Comparison of ENCODE assay signal across 1 cellular context in the genomic region with DNA sequence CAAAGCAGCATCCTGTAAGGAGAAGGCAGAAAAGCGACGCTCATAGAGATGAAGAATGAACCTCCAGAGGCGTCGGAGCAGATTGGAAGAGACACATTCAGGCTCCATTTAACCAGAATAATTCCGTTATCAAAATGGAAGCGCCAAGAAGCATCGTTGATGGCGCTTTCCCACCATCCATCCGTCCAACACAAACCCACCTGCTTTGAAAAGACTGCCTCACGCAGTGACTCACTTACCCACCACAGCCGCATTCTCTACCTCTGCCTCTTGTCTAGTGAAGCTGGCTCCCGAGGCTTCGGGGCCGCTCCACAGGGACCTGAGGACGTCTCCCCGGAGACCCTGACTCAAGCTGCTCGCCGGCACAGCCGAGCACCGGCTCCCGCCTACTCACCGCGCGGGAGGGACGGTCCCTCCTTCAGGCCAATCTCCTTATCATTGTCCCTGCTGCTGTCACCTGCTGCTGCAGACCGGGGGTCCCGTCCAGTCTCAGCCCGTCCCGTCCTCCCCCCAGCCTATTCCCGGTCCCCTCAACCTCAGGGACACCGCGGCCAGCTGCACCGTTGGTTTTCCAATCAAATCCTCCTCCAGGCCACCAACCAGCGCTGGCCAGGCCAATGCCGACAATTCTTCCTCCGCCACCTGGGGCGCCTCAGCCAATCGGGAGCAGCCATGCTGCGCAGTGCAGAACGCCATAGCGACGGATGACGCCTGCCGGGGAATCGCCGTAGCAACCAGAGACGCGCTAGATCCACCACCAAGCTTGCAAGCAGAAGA.
TF ChIP-seq lines count a peak whose summit lies in the region.

A gene with protein sequence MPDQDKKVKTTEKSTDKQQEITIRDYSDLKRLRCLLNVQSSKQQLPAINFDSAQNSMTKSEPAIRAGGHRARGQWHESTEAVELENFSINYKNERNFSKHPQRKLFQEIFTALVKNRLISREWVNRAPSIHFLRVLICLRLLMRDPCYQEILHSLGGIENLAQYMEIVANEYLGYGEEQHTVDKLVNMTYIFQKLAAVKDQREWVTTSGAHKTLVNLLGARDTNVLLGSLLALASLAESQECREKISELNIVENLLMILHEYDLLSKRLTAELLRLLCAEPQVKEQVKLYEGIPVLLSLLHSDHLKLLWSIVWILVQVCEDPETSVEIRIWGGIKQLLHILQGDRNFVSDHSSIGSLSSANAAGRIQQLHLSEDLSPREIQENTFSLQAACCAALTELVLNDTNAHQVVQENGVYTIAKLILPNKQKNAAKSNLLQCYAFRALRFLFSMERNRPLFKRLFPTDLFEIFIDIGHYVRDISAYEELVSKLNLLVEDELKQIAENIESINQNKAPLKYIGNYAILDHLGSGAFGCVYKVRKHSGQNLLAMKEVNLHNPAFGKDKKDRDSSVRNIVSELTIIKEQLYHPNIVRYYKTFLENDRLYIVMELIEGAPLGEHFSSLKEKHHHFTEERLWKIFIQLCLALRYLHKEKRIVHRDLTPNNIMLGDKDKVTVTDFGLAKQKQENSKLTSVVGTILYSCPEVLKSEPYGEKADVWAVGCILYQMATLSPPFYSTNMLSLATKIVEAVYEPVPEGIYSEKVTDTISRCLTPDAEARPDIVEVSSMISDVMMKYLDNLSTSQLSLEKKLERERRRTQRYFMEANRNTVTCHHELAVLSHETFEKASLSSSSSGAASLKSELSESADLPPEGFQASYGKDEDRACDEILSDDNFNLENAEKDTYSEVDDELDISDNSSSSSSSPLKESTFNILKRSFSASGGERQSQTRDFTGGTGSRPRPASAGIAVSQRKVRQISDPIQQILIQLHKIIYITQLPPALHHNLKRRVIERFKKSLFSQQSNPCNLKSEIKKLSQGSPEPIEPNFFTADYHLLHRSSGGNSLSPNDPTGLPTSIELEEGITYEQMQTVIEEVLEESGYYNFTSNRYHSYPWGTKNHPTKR (minus strand): TSS at position 553 of the 777 bp plus-strand sequence. CDS start 16,501 bp downstream, outside the sequence.

TF ChIP-seq in H1, 55 proteins besides CTCF, POLR2A, EP300 and RAD21 (continued from another document):
- TF ChIP-seq SIRT6 (IDR thresholded peaks at IDR 0.05; ENCODE audit: low read length) (no peak), YY1 (IDR thresholded peaks at IDR 0.05; ENCODE audit: low read depth, low read length) (peak; percentile 52; the same call in 1 of the 2 replicates), CBX8 (IDR thresholded peaks at IDR 0.05; ENCODE audit: borderline replicate concordance, low read depth, low read length) (no peak), SIX5 (IDR thresholded peaks at IDR 0.05; ENCODE audit: low read depth, low read length) (peak; percentile 10; the same call in 1 of the 2 replicates), TCF12 (IDR thresholded peaks at IDR 0.05; ENCODE audit: low read depth, low read length) (no peak), SP2 (IDR thresholded peaks at IDR 0.05; ENCODE audit: low read length) (no peak), HDAC2 (IDR thresholded peaks at IDR 0.05; ENCODE audit: borderline replicate concordance in 1 of 2, low read depth in 2 of 2, low read length in 2 of 2) (peak; percentile 71 to 96; a peak in 2 of 4 replicates), BRCA1 (IDR thresholded peaks at IDR 0.05; ENCODE audit: low read depth, low read length) (no peak), PHF8 (conservative IDR thresholded peaks at IDR 0.05; ENCODE audit: low read depth, low read length) (no peak), RBBP5 (IDR thresholded peaks at IDR 0.05; ENCODE audit: borderline replicate concordance, low read depth, low read length) (0 out of 2 replicates have a peak, but pooled peaks have one; percentile 32), SIN3A (conservative IDR thresholded peaks at IDR 0.05 in 1 of 2, IDR thresholded peaks at IDR 0.05 in 1 of 2; ENCODE audit: low read depth in 1 of 2, low read length in 2 of 2) (peak; percentile 99 to 100), CEBPB (IDR thresholded peaks at IDR 0.05; ENCODE audit: low read depth, low read length) (no peak), JUND (IDR thresholded peaks at IDR 0.05; ENCODE audit: low read length) (no peak), RFX5 (IDR thresholded peaks at IDR 0.05; ENCODE audit: borderline replicate concordance, low read depth, low read length) (peak; percentile 80), KDM4A (IDR thresholded peaks at IDR 0.05; ENCODE audit: low read depth, low read length, severe bottlenecking) (peak; percentile 82), SP1 (IDR thresholded peaks at IDR 0.05; ENCODE audit: low read depth, low read length) (peak; percentile 98), TAF1 (IDR thresholded peaks at IDR 0.05; ENCODE audit: low read depth, low read length) (peak; percentile 32; the same call in 1 of the 2 replicates), CHD2 (IDR thresholded peaks at IDR 0.05; ENCODE audit: low read length) (peak; percentile 91), CREB1 (IDR thresholded peaks at IDR 0.05) (peak; percentile 78), RNF2 (IDR thresholded peaks at IDR 0.05; ENCODE audit: borderline replicate concordance, low read depth, low read length, missing control alignments, poor library complexity, severe bottlenecking) (no peak), JUN (IDR thresholded peaks at IDR 0.05; ENCODE audit: low read depth, low read length) (0 out of 2 replicates have a peak, but pooled peaks have one; percentile 1), SAP30 (IDR thresholded peaks at IDR 0.05; ENCODE audit: insufficient read depth, insufficient replicate concordance, low read length) (peak; percentile 98), POLR2AphosphoS5 (IDR thresholded peaks at IDR 0.05; ENCODE audit: low read depth, low read length) (peak; percentile 84), NANOG (IDR thresholded peaks at IDR 0.05; ENCODE audit: insufficient read depth, low read depth, low read length, poor library complexity, severe bottlenecking) (no peak), TBP (IDR thresholded peaks at IDR 0.05; ENCODE audit: low read depth, low read length) (no peak)
- TF ChIP-seq, protein P1, sequence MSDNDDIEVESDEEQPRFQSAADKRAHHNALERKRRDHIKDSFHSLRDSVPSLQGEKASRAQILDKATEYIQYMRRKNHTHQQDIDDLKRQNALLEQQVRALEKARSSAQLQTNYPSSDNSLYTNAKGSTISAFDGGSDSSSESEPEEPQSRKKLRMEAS (IDR thresholded peaks at IDR 0.05): peak; percentile 59
- TF ChIP-seq, protein P2, sequence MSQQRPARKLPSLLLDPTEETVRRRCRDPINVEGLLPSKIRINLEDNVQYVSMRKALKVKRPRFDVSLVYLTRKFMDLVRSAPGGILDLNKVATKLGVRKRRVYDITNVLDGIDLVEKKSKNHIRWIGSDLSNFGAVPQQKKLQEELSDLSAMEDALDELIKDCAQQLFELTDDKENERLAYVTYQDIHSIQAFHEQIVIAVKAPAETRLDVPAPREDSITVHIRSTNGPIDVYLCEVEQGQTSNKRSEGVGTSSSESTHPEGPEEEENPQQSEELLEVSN (IDR thresholded peaks at IDR 0.05): peak; percentile 30; the same call in 1 of the 2 replicates
TF ChIP-seq in H1: peak in this region for 18.
